In genomic region chr3:56801597-56802410, GRCh38 we compare ENCODE assay signal across 8 cellular contexts. TPM values are rescaled to one million over a fixed set of nuclear protein-coding genes. Genes with fewer than 3 reads are reported as not detected.
DNase-seq lines count a peak whose midpoint lies in the region; ATAC-seq and TF ChIP-seq lines count a peak whose summit lies in the region.

ARHGEF3 (minus strand) TSS chr3:56801949; CDS start chr3:56801798, 151 bp downstream.

- no peaks in the 10 kb centered on the region for H3K9me3 ChIP-seq in A673 (ENCODE audit: low read depth, low read length, poor library complexity, severe bottlenecking)

- H3K27ac Mint-ChIP-seq in activated CD4-positive, alpha-beta T cell treated with anti-CD3 and anti-CD28 coated beads, Interleukin-2, amount 10 ng/mL, durations not matched to agents 24 days and 14 days, result peak within 1 kb of the TSS; percentile 87

- ATAC-seq in GM18520 (IDR thresholded peaks at IDR 0.05; ENCODE audit: unreplicated experiment) (peak; percentile 65), HG03064 (IDR thresholded peaks at IDR 0.05; ENCODE audit: low read depth, unreplicated experiment) (peak; percentile 83)

- DNase-seq in A673 (ENCODE audit: low spot score) (peak; percentile 69), NCI-H446 (lab: John Stamatoyannopoulos, UW) (peak; percentile 36 to 81), coronary artery (ENCODE audit: low spot score) (peak; percentile 85), left kidney (ENCODE audit: low read depth, low spot score) (peak; percentile 90)
- DNase-seq in activated CD4-positive, alpha-beta T cell treated with anti-CD3 and anti-CD28 coated beads, Interleukin-2, amount 10 ng/mL, durations not matched to agents 24 days and 14 days, result peak; percentile 94
- peak; percentile 85 for DNase-seq in stimulated activated CD4-positive, alpha-beta T cell treated with anti-CD3 and anti-CD28 coated beads, Interleukin-2, amount 100 ng/mL, for 4 hours (ENCODE audit: low read depth)

- CTCF ChIA-PET in A673 (lab: Charles Lee), result interaction anchor here (0.6 kb wide), 1 partner anchor 116 kb away, joined by 5 read pairs; no protein-coding TSS in a partner anchor

- no peak within 1 kb of the TSS for H3K27ac ChIP-seq in A673 (ENCODE audit: low read depth, low read length, poor library complexity, severe bottlenecking)
- H3K27ac ChIP-seq in coronary artery, result peak within 1 kb of the TSS; percentile 20 to 70

- no peaks in the 10 kb centered on the region for H3K27me3 ChIP-seq in A673 (replicated peaks; ENCODE audit: insufficient read depth, low read depth, low read length, poor library complexity)

- POLR2A ChIA-PET in A673 (lab: Charles Lee; ENCODE audit: low non-redundant PET), result no interaction called here

- BruUV-seq in A673 (replicated peaks; lab: Mats Ljungman, UMichigan), result no TSS peak

- H3K27me3 Mint-ChIP-seq in activated CD4-positive, alpha-beta T cell treated with anti-CD3 and anti-CD28 coated beads, Interleukin-2, amount 10 ng/mL, durations not matched to agents 24 days and 14 days, result no peaks in the 10 kb centered on the region

- H3K36me3 Mint-ChIP-seq in activated CD4-positive, alpha-beta T cell treated with anti-CD3 and anti-CD28 coated beads, Interleukin-2, amount 10 ng/mL, durations not matched to agents 24 days and 14 days (ENCODE audit: low read depth), result peaks cover 22% of the 10 kb centered on the region

- H3K9me3 Mint-ChIP-seq in activated CD4-positive, alpha-beta T cell treated with anti-CD3 and anti-CD28 coated beads, Interleukin-2, amount 10 ng/mL, durations not matched to agents 24 days and 14 days, result no peaks in the 10 kb centered on the region

- H3K4me3 Mint-ChIP-seq in activated CD4-positive, alpha-beta T cell treated with anti-CD3 and anti-CD28 coated beads, Interleukin-2, amount 10 ng/mL, durations not matched to agents 24 days and 14 days, result peak within 1 kb of the TSS; percentile 97

- peak; percentile 30; the same call in 1 of the 2 replicates for TF ChIP-seq CTCF in A673 (conservative IDR thresholded peaks at IDR 0.05; ENCODE audit: low read depth, low read length)
- peak; percentile 15 for TF ChIP-seq CTCF in coronary artery (IDR thresholded peaks at IDR 0.05)

- peak within 1 kb of the TSS; percentile 51 for H3K4me3 ChIP-seq in A673 (ENCODE audit: low read depth, low read length, poor library complexity, severe bottlenecking)
- peak within 1 kb of the TSS; percentile 77 for H3K4me3 ChIP-seq in coronary artery

- H3K4me1 ChIP-seq in A673 (ENCODE audit: insufficient read depth, low read length, poor library complexity, severe bottlenecking), result no peaks in the 10 kb centered on the region

- intact Hi-C loops in A673 (cut with micrococcal nuclease; ENCODE audit: unreplicated experiment), result no loop called here
- intact Hi-C loops in activated CD4-positive, alpha-beta T cell treated with anti-CD3 and anti-CD28 coated beads, Interleukin-2, amount 10 ng/mL, durations not matched to agents 24 days and 14 days (cut with micrococcal nuclease), result loop anchor here (1.0 kb wide), 3 partner anchors 60 to 114 kb away; no protein-coding TSS in a partner anchor

- no peaks in the 10 kb centered on the region for H3K36me3 ChIP-seq in A673 (ENCODE audit: insufficient read depth, low read length, poor library complexity, severe bottlenecking)

- peaks cover 48% of the 10 kb centered on the region for H3K4me1 Mint-ChIP-seq in activated CD4-positive, alpha-beta T cell treated with anti-CD3 and anti-CD28 coated beads, Interleukin-2, amount 10 ng/mL, durations not matched to agents 24 days and 14 days

RNA-seq across cellular contexts. Expression of gene ARHGEF3, which starts in this region (rescaled TPM):
- total RNA-seq in A673 (2021), result 1.3 and 2.1 TPM in 2 replicates
- total RNA-seq in activated CD4-positive, alpha-beta T cell treated with anti-CD3 and anti-CD28 coated beads, Interleukin-2, amount 10 ng/mL, durations not matched to agents 24 days and 14 days, result 52.7 and 54.4 TPM in 2 replicates

Comparison
In these comparisons a context has a peak if more than half of its experiments do, and no peak if none do; other contexts are left out.
1. RNA of gene ARHGEF3 (total RNA-seq): 52.7 to 54.4 TPM in activated CD4-positive, alpha-beta T cell treated with anti-CD3 and anti-CD28 coated beads, Interleukin-2, amount 10 ng/mL, durations not matched to agents 24 days and 14 days; 1.3 to 2.1 TPM in A673; every median in the first group is over 10 times any median in the second.
2. Peak in every context shown above with its lines, with median percentiles within 50 percentile points of each other: DNase-seq.